In genomic region chr5:172008689-172009141, GRCh38 we compare ENCODE assay signal across 1 cellular context.
A peak's percentile ranks its signal among the peaks of the same experiment; 100 is the strongest.
TF ChIP-seq lines count a peak whose summit lies in the region.

No MANE protein-coding gene starts in this region.

TF ChIP-seq in K562, 482 proteins besides CTCF, POLR2A, EP300 and RAD21 (continued from another document):
- TF ChIP-seq TFAP4 (CRISPR knock-in tag; IDR thresholded peaks at IDR 0.05; ENCODE audit: borderline replicate concordance) (peak; percentile 84), XRCC5 (IDR thresholded peaks at IDR 0.05; ENCODE audit: low read depth, low read length) (no peak), TBL1XR1 (IDR thresholded peaks at IDR 0.05; ENCODE audit: low read length in 2 of 2) (no peak), MTF1 (CRISPR knock-in tag; IDR thresholded peaks at IDR 0.05; ENCODE audit: borderline replicate concordance) (no peak), ZBTB2 (IDR thresholded peaks at IDR 0.05) (no peak), KLF16 (IDR thresholded peaks at IDR 0.05) (0 out of 2 replicates have a peak, but pooled peaks have one; percentile 16), CBFA2T2 (conservative IDR thresholded peaks at IDR 0.05) (peak; percentile 67), PHTF2 (CRISPR knock-in tag; IDR thresholded peaks at IDR 0.05) (no peak), RCOR1 (IDR thresholded peaks at IDR 0.05; ENCODE audit: borderline replicate concordance in 1 of 2, low read depth in 2 of 2, low read length in 2 of 2) (peak in 1 of 2 experiments; percentile 61; a peak in 1 of 4 replicates), SPI1 (IDR thresholded peaks at IDR 0.05; ENCODE audit: borderline replicate concordance, low read depth, low read length) (no peak), SRSF7 (optimal IDR thresholded peaks at IDR 0.05; ENCODE audit: low read depth, low read length) (no peak), KLF13 (tag; IDR thresholded peaks at IDR 0.05; ENCODE audit: borderline replicate concordance, low read depth) (no peak), SIN3A (IDR thresholded peaks at IDR 0.05; ENCODE audit: borderline replicate concordance in 2 of 2, control insufficient read depth in 1 of 2, low read depth in 2 of 2, low read length in 2 of 2) (0 out of 4 replicates have a peak, but pooled peaks of 1 of the 2 experiments have one; percentile 35), ZNF134 (CRISPR knock-in tag; conservative IDR thresholded peaks at IDR 0.05) (no peak), HDAC1 (IDR thresholded peaks at IDR 0.05) (0 out of 4 replicates have a peak, but pooled peaks of 1 of the 2 experiments have one; percentile 43), CXXC5 (CRISPR knock-in tag; IDR thresholded peaks at IDR 0.05) (peak; percentile 36; the same call in 1 of the 2 replicates), ZNF639 (CRISPR knock-in tag; conservative IDR thresholded peaks at IDR 0.05 in 1 of 2, IDR thresholded peaks at IDR 0.05 in 1 of 2) (no peak), MNT (conservative IDR thresholded peaks at IDR 0.05) (peak in 1 of 2 experiments; percentile 36; a peak in 2 of 4 replicates), LCOR (CRISPR knock-in tag; IDR thresholded peaks at IDR 0.05) (no peak), CCNT2 (IDR thresholded peaks at IDR 0.05; ENCODE audit: borderline replicate concordance, extremely low read depth, insufficient read length, low read depth, low read length) (no peak), KDM1A (IDR thresholded peaks at IDR 0.05) (peak; percentile 40 to 57; a peak in 2 of 4 replicates), SRF (CRISPR knock-in tag; IDR thresholded peaks at IDR 0.05) (0 out of 4 replicates have a peak, but pooled peaks of 1 of the 2 experiments have one; percentile 44), CEBPZ (IDR thresholded peaks at IDR 0.05; ENCODE audit: borderline replicate concordance, low read depth, low read length) (no peak), TAL1 (IDR thresholded peaks at IDR 0.05) (peak; percentile 46; the same call in 1 of the 2 replicates), ZNF41 (CRISPR knock-in tag; conservative IDR thresholded peaks at IDR 0.05) (no peak), ZNF121 (CRISPR knock-in tag; conservative IDR thresholded peaks at IDR 0.05) (no peak), ARID1B (IDR thresholded peaks at IDR 0.05) (peak; percentile 65), THRB (CRISPR knock-in tag; conservative IDR thresholded peaks at IDR 0.05) (no peak), SMARCE1 (IDR thresholded peaks at IDR 0.05) (peak; percentile 34; the same call in 1 of the 2 replicates), SOX6 (IDR thresholded peaks at IDR 0.05) (peak; percentile 60), CBFA2T3 (IDR thresholded peaks at IDR 0.05) (peak; percentile 79), IRF9 (tag; IDR thresholded peaks at IDR 0.05) (no peak), RFX7 (CRISPR knock-in tag; IDR thresholded peaks at IDR 0.05) (no peak), YY1 (IDR thresholded peaks at IDR 0.05; ENCODE audit: borderline replicate concordance in 1 of 3, control insufficient read depth in 1 of 3, extremely low read depth in 1 of 3, insufficient read depth in 3 of 3, insufficient read length in 1 of 3, insufficient replicate concordance in 2 of 3, low read depth in 1 of 3, low read length in 2 of 3) (no peak), AFF4 (CRISPR knock-in tag; IDR thresholded peaks at IDR 0.05) (no peak)
TF ChIP-seq in K562: peak in this region for 37.
